ENCODE assay signal across 8 cellular contexts in the genomic region with DNA sequence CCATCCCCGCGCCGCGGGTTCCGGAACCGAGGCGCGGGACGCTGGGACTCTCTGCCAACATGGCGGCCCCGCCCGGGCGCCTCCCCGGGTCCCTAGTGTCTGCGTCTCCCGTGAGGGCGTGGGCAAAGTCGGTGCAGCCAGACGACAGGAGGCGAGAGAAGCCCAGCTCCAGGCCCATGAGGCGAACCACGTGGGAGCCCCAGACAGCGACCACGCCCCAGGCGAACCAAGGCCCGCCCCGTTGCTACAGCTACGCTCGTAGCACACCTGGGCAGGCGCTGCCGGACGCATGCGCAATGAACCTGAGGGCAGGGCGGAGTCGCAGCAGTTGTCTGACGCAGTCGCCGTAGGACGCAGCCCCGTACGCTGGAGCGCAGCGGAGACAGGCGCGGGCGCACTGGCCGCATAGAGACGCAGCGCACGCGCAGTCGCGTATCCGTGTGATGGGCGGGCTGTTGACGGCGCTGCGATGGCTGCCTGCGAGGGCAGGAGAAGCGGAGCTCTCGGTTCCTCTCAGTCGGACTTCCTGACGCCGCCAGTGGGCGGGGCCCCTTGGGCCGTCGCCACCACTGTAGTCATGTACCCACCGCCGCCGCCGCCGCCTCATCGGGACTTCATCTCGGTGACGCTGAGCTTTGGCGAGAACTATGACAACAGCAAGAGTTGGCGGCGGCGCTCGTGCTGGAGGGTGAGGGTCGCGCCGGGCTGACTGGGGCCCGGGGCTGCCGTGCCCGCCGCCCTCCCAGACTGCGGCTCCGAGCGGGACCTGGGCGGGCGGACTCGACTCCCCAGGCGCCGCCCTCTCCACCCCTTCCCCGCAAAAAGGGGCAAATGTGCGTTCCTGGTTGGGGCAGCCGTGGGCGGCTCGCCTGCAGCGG. TPM values are rescaled to one million over a fixed set of nuclear protein-coding genes. Genes with fewer than 3 reads are reported as not detected.
DNase-seq lines count a peak whose midpoint lies in the region; ATAC-seq and TF ChIP-seq lines count a peak whose summit lies in the region.

A gene (plus strand): TSS at position 455 of the 878 bp plus-strand sequence. CDS start 15 bp downstream, at position 470.

- H3K4me3 ChIP-seq in WERI-Rb-1 (ENCODE audit: low read depth, low read length) (peak within 1 kb of the TSS; percentile 79), mammary epithelial cell (replicated peaks in 1 of 3; ENCODE audit: insufficient read depth in 1 of 3, low read depth in 2 of 3, low read length in 3 of 3) (peak within 1 kb of the TSS; percentile 83 to 85 (median 85)), iPS-20b (ENCODE audit: low read length) (peak within 1 kb of the TSS; percentile 88), skin epidermis (peak within 1 kb of the TSS; percentile 50 to 88 (median 79))

- peaks cover 22% of the 10 kb centered on the region for H3K79me2 ChIP-seq in mammary epithelial cell (ENCODE audit: insufficient read depth, low read length)

- no peaks in the 10 kb centered on the region for H3K27me3 ChIP-seq in WERI-Rb-1 (ENCODE audit: insufficient read depth, low read depth, severe bottlenecking)
- H3K27me3 ChIP-seq in mammary epithelial cell (ENCODE audit: insufficient read depth, low read length) = no peaks in the 10 kb centered on the region
- H3K27me3 ChIP-seq in iPS-20b (ENCODE audit: insufficient read depth, low read length) = peaks cover 16% of the 10 kb centered on the region

- H3K4me1 ChIP-seq in mammary epithelial cell (ENCODE audit: insufficient read depth, low read length) (peaks cover 46% of the 10 kb centered on the region), iPS-20b (ENCODE audit: insufficient read depth, low read length) (peaks cover 4% of the 10 kb centered on the region)

- peak; percentile 97 for DNase-seq in ACHN
- DNase-seq in NCI-H2227 (lab: John Stamatoyannopoulos, UW; ENCODE audit: unreplicated experiment) = peak; percentile 99
- DNase-seq in WERI-Rb-1 = peak; percentile 100
- peak; percentile 100 for DNase-seq in mammary epithelial cell

- BruUV-seq in mammary epithelial cell (replicated peaks; lab: Mats Ljungman, UMichigan) = no TSS peak

- H3K36me3 ChIP-seq in WERI-Rb-1 (peaks cover 45% of the 10 kb centered on the region), mammary epithelial cell (ENCODE audit: insufficient read depth, low read length) (peaks cover 2% of the 10 kb centered on the region), iPS-20b (ENCODE audit: insufficient read depth, low read depth, low read length) (peaks cover 14% of the 10 kb centered on the region)

- H3K27ac ChIP-seq in WERI-Rb-1 (peak within 1 kb of the TSS; percentile 95), mammary epithelial cell (ENCODE audit: insufficient read depth, low read depth, low read length) (peak within 1 kb of the TSS; percentile 83), iPS-20b (ENCODE audit: low read length) (no peak within 1 kb of the TSS), skin epidermis (peak within 1 kb of the TSS; percentile 76 to 99 (median 97))

- H3K4me2 ChIP-seq in mammary epithelial cell (ENCODE audit: insufficient read depth, low read depth, low read length) = peak within 1 kb of the TSS; percentile 98

- no peaks in the 10 kb centered on the region for H3K9me3 ChIP-seq in WERI-Rb-1 (ENCODE audit: severe bottlenecking)
- H3K9me3 ChIP-seq in mammary epithelial cell (replicated peaks; ENCODE audit: insufficient read depth, low read length) = no peaks in the 10 kb centered on the region
- H3K9me3 ChIP-seq in iPS-20b (ENCODE audit: insufficient read depth, low read depth, low read length) = no peaks in the 10 kb centered on the region

- dilution Hi-C loops in mammary epithelial cell (cut with HindIII; ENCODE audit: low sequenced_read_pairs) = no loop called here

- H2AFZ ChIP-seq in mammary epithelial cell (ENCODE audit: low read depth, low read length) = peak within 1 kb of the TSS; percentile 91

- H3K9ac ChIP-seq in mammary epithelial cell (ENCODE audit: insufficient read depth, low read length) (peak within 1 kb of the TSS; percentile 77), iPS-20b (ENCODE audit: low read depth, low read length) (peak within 1 kb of the TSS; percentile 79; the same call in 1 of the 2 replicates)

- CTCF ChIA-PET in mammary epithelial cell (lab: Charles Lee; ENCODE audit: low non-redundant PET) = interaction anchor here (0.6 to 0.9 kb wide), 3 partner anchors 19 to 33 kb away, joined by 4 to 5 read pairs (median 5); no protein-coding TSS in a partner anchor

- no peaks in the 10 kb centered on the region for H4K20me1 ChIP-seq in mammary epithelial cell (ENCODE audit: insufficient read depth, low read length)

- WGBS in mammary epithelial cell (ENCODE audit: low coverage, missing lambda C conversion rate) = under 1% methylated on average over 51 of the region's 101 CpGs

- peak; percentile 76 for ATAC-seq in GM18873 (IDR thresholded peaks at IDR 0.05; ENCODE audit: low FRiP score, unreplicated experiment)
- ATAC-seq in HG03139 (IDR thresholded peaks at IDR 0.05; ENCODE audit: unreplicated experiment) = peak; percentile 75

- TF ChIP-seq CTCF in WERI-Rb-1 (IDR thresholded peaks at IDR 0.05; ENCODE audit: low read depth, low read length) (no peak), mammary epithelial cell (conservative IDR thresholded peaks at IDR 0.05 in 1 of 2, IDR thresholded peaks at IDR 0.05 in 1 of 2; ENCODE audit: extremely low read depth in 1 of 2, insufficient read depth in 1 of 2, low read depth in 1 of 2, low read length in 2 of 2) (no peak)

- in situ Hi-C loops in ACHN (cut with HindIII; ENCODE audit: low pct_ligation_motif_present, low pct_unique_long_range_greater_than_20kb, low sequenced_read_pairs) (no loop called here), mammary epithelial cell (cut with MboI; ENCODE audit: low sequenced_read_pairs in 2 of 2) (no loop called here)

- intact Hi-C loops in mammary epithelial cell (cut with micrococcal nuclease) = loop anchor here (1.0 kb wide), 1 partner anchor 28 kb away; a partner anchor contains a TSS

RNA-seq across cellular contexts. Expression of the gene that starts here (rescaled TPM):
- total RNA-seq in mammary epithelial cell = 10 to 100 TPM; 62.3 to 67.0 TPM
- 48.3 TPM for polyA plus RNA-seq in mammary epithelial cell
- polyA minus RNA-seq in mammary epithelial cell = 33.1 TPM
